22 cellular contexts compared by ENCODE assay signal in the genomic region with DNA sequence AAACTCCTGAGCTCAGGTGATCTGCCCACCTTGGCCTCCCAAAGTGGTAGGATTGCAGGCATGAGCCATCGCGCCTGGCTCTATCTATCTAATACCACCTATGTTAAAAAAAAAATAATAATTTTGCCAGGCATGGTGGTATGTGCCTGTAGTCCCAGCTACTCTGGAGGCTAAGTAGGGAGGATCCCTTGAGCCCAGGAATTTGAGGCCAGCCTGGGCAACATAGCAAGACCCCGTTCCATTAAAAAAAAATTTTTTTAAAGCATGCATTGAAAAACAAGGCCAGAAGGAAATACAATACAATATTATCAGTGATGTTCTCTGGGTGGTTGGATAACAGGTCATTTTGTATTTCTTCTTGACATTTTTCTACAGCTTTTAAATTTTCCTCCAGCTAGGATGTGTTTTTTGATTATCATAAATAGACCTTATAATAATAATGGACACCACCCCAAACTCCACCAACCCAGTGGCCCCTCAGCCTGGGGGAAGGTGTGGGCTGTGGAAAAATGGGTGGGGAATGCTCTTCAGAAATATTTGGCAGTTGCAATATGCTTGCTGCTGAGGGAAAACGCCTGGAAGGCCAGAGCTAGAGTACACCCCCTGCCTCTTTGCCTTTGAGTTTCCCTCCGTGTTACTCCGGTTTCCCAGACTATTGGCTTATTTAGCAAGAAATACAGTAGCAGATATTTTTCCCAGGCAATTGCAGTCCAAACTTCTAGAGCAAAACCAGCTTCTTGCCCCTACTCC.
"Had no signal": no experiment of that assay in that cellular context is flagged by ENCODE, and none has a peak within 500 bp of the region (broad histone marks: within the 10 kb centered on the region; RNA-seq: fewer than 3 reads in every experiment).

No MANE protein-coding gene starts in this region.

- ATAC-seq: activated CD4-positive, alpha-beta T cell treated with anti-CD3 and anti-CD28 coated beads for 36 hours; activated T-cell treated with anti-CD3 and anti-CD28 coated beads, Interleukin-2, amount 50 U/mL, for 4 hours had no signal

- H3K27ac ChIP-seq: esophagus muscularis mucosa, gastrocnemius medialis, thoracic aorta, vagina had no signal

- H3K36me3 ChIP-seq: esophagus muscularis mucosa, gastrocnemius medialis, left lung, spleen, thoracic aorta, vagina had no signal

- H3K9me3 ChIP-seq: esophagus muscularis mucosa, gastrocnemius medialis, left lung, mucosa of descending colon, spleen, thoracic aorta, vagina had no signal

- H3K4me3 ChIP-seq: gastrocnemius medialis, left lung, mucosa of descending colon had no signal

- DNase-seq: activated B cell treated with CpG ODN at 0.5 μM for 24 hours; activated CD4-positive, alpha-beta T cell treated with anti-CD3 and anti-CD28 coated beads for 36 hours; activated CD4-positive, alpha-beta T cell treated with anti-CD3 and anti-CD28 coated beads, Interleukin-2, amount 50 U/mL, for 4 hours; activated CD8-positive, alpha-beta memory T cell treated with anti-CD3 and anti-CD28 coated beads for 24 hours; activated CD8-positive, alpha-beta memory T cell treated with anti-CD3 and anti-CD28 coated beads, Interleukin-2, amount 50 U/mL, for 4 hours; activated naive CD4-positive, alpha-beta T cell treated with anti-CD3 and anti-CD28 coated beads for 36 hours; activated naive CD8-positive, alpha-beta T cell treated with anti-CD3 and anti-CD28 coated beads, Interleukin-2, amount 10 ng/mL, durations not matched to agents 7 days and 5 days; activated T-cell treated with anti-CD3 and anti-CD28 coated beads, Interleukin-2, amount 50 U/mL, for 4 hours; dermis blood vessel endothelial cell; effector CD8-positive, alpha-beta T cell; kidney glomerular epithelial cell; naive B cell; stimulated activated CD4-positive, alpha-beta T cell treated with anti-CD3 and anti-CD28 coated beads, Interleukin-4, amount 100 ng/mL, for 1 hour; stimulated activated naive CD4-positive, alpha-beta T cell; T1000 had no signal

- H3K27me3 ChIP-seq: esophagus muscularis mucosa, gastrocnemius medialis, left lung, spleen, vagina had no signal
